In genomic region chr4:31803511-31804195, GRCh38 we compare ENCODE assay signal across 16 cellular contexts.
"Had no signal": no experiment of that assay in that cellular context is flagged by ENCODE, and none has a peak within 500 bp of the region (broad histone marks: within the 10 kb centered on the region; RNA-seq: fewer than 3 reads in every experiment).

No MANE protein-coding gene starts in this region.

- H3K9me3 Mint-ChIP-seq: stimulated activated naive B cell treated with anti-CD40 and anti-IgM and Interleukin-4, amounts not matched to agents 10 μg/mL and 1 μg/mL and 100 μg/mL, for 72 hours had no signal

- H3K4me3 ChIP-seq: breast epithelium, left ventricle myocardium inferior, ovary, sigmoid colon, thoracic aorta, upper lobe of left lung had no signal

- H3K4me1 Mint-ChIP-seq: activated naive CD8-positive, alpha-beta T cell treated with anti-CD3 and anti-CD28 coated beads for 36 hours; stimulated activated naive B cell treated with anti-CD40 and anti-IgM and Interleukin-4, amounts not matched to agents 10 μg/mL and 1 μg/mL and 100 μg/mL, for 72 hours had no signal

- H3K4me3 Mint-ChIP-seq: activated naive CD8-positive, alpha-beta T cell treated with anti-CD3 and anti-CD28 coated beads for 36 hours; activated T-helper 1 cell treated with anti-CD3 and anti-CD28 coated beads, Interleukin-12 subunit alpha, Interleukin-12 subunit beta, Interleukin-2, Interleukin-4 antibody, amounts not matched to agents 30 ng/mL and 10 ng/mL and 1 ng/mL, durations not matched to agents 14 hours and 24 hours and 36 hours; effector memory CD8-positive, alpha-beta T cell; stimulated activated naive B cell treated with anti-CD40 and anti-IgM and Interleukin-4, amounts not matched to agents 10 μg/mL and 1 μg/mL and 100 μg/mL, for 72 hours had no signal

- H3K27ac Mint-ChIP-seq: activated naive CD8-positive, alpha-beta T cell treated with anti-CD3 and anti-CD28 coated beads for 36 hours; activated T-helper 1 cell treated with anti-CD3 and anti-CD28 coated beads, Interleukin-12 subunit alpha, Interleukin-12 subunit beta, Interleukin-2, Interleukin-4 antibody, amounts not matched to agents 30 ng/mL and 10 ng/mL and 1 ng/mL, durations not matched to agents 14 hours and 24 hours and 36 hours; effector memory CD8-positive, alpha-beta T cell; stimulated activated naive B cell treated with anti-CD40 and anti-IgM and Interleukin-4, amounts not matched to agents 10 μg/mL and 1 μg/mL and 100 μg/mL, for 72 hours had no signal

- H3K27me3 ChIP-seq: breast epithelium, ovary, sigmoid colon, upper lobe of left lung had no signal

- FAIRE-seq: frontal cortex had no signal

- H3K36me3 Mint-ChIP-seq: activated naive CD8-positive, alpha-beta T cell treated with anti-CD3 and anti-CD28 coated beads for 36 hours; stimulated activated naive B cell treated with anti-CD40 and anti-IgM and Interleukin-4, amounts not matched to agents 10 μg/mL and 1 μg/mL and 100 μg/mL, for 72 hours had no signal

- ATAC-seq: effector memory CD8-positive, alpha-beta T cell; stimulated activated naive B cell treated with anti-CD40 and anti-IgM and Interleukin-4, amounts not matched to agents 10 μg/mL and 1 μg/mL and 100 μg/mL, for 72 hours had no signal

- DNase-seq: activated CD4-positive, alpha-beta T cell treated with anti-CD3 and anti-CD28 coated beads, Interleukin-2, amount 50 U/mL, for 4 hours; activated naive CD8-positive, alpha-beta T cell treated with anti-CD3 and anti-CD28 coated beads for 36 hours; cerebellar nuclear complex; dermis blood vessel endothelial cell; effector memory CD8-positive, alpha-beta T cell; left ventricle myocardium inferior; mammary epithelial cell; ovary; sigmoid colon; stimulated activated naive B cell treated with anti-CD40 and anti-IgM and Interleukin-4, amounts not matched to agents 10 μg/mL and 1 μg/mL and 100 μg/mL, for 72 hours; SW 1271; upper lobe of left lung had no signal

- H3K36me3 ChIP-seq: breast epithelium, left ventricle myocardium inferior, ovary, sigmoid colon, thoracic aorta, upper lobe of left lung had no signal

- H3K9me3 ChIP-seq: breast epithelium, ovary, sigmoid colon, thoracic aorta had no signal

- H3K27ac ChIP-seq: breast epithelium, left ventricle myocardium inferior, ovary, sigmoid colon, thoracic aorta, upper lobe of left lung had no signal

- H3K4me1 ChIP-seq: breast epithelium, left ventricle myocardium inferior, sigmoid colon, upper lobe of left lung had no signal

- H3K27me3 Mint-ChIP-seq: activated naive CD8-positive, alpha-beta T cell treated with anti-CD3 and anti-CD28 coated beads for 36 hours; effector memory CD8-positive, alpha-beta T cell; stimulated activated naive B cell treated with anti-CD40 and anti-IgM and Interleukin-4, amounts not matched to agents 10 μg/mL and 1 μg/mL and 100 μg/mL, for 72 hours had no signal
